Comparison of ENCODE assay signal across 8 cellular contexts in genomic region chr22:38398181-38398608, GRCh38. TPM values are rescaled to one million over a fixed set of nuclear protein-coding genes. Genes with fewer than 3 reads are reported as not detected.
DNase-seq lines count a peak whose midpoint lies in the region; ATAC-seq and TF ChIP-seq lines count a peak whose summit lies in the region.
"Not testable (repeated sequence)": the region's sequence is repeated elsewhere in the genome, so short reads cannot be mapped to it uniquely, and the experiment has no call there.

No MANE protein-coding gene starts in this region.

- H3K9me2 ChIP-seq in Loucy (replicated peaks; ENCODE audit: low read depth, low read length): not testable (repeated sequence)

- peak overlapping the region; percentile 87 for H3K9ac ChIP-seq in Loucy (ENCODE audit: low read depth, low read length, poor library complexity, severe bottlenecking)

- H3K4me3 ChIP-seq in Loucy (ENCODE audit: low read length, poor library complexity, severe bottlenecking) (peak overlapping the region; percentile 87), suprapubic skin (peak overlapping the region; percentile 92)
- H3K4me3 ChIP-seq in naive thymus-derived CD4-positive, alpha-beta T cell (ENCODE audit: low read length): peak overlapping the region; percentile 39

- not testable (repeated sequence) for H3F3A ChIP-seq in Loucy (ENCODE audit: low read depth)

- intact Hi-C loops in head of caudate nucleus (cut with DNase I): not testable (repeated sequence)
- intact Hi-C loops in naive thymus-derived CD4-positive, alpha-beta T cell (cut with micrococcal nuclease): loop anchor here (1.0 to 5.0 kb wide), 11 partner anchors 81 to 919 kb away; partner anchors contain the start of genes DDX17 (in 2 of the 2), CBX7 (in 1 of the 2), CSNK1E (in 1 of the 2) and DMC1 (in 1 of the 2)

- POLR2A ChIA-PET in naive thymus-derived CD4-positive, alpha-beta T cell (lab: Charles Lee): not testable (repeated sequence)

- peak overlapping the region; percentile 62 for H3K27ac ChIP-seq in naive thymus-derived CD4-positive, alpha-beta T cell (ENCODE audit: low read depth, low read length)
- peak overlapping the region; percentile 92 for H3K27ac ChIP-seq in suprapubic skin

- peaks cover 24% of the 10 kb centered on the region for H3K27me3 Mint-ChIP-seq in T-helper 1 cell treated with Interleukin-12 subunit alpha and Interleukin-12 subunit beta and Interleukin-4 antibody, amounts not matched to agents 30 μg/mL and 1 μg/mL, for 36 hours (ENCODE audit: low read depth)
- peaks cover 0 to 28% (median 0%) of the 10 kb centered on the region in 5 donors for H3K27me3 Mint-ChIP-seq in naive thymus-derived CD4-positive, alpha-beta T cell

- not testable (repeated sequence) for TF ChIP-seq CTCF in Loucy (conservative IDR thresholded peaks at IDR 0.05; ENCODE audit: low read length); suprapubic skin (IDR thresholded peaks at IDR 0.05)

- H3K4me2 ChIP-seq in Loucy (ENCODE audit: low read depth, low read length, poor library complexity, severe bottlenecking): peak overlapping the region; percentile 94

- peaks cover 12% of the 10 kb centered on the region for H4K20me1 ChIP-seq in Loucy (ENCODE audit: insufficient read depth, low read length, poor library complexity, severe bottlenecking)

- not testable (repeated sequence) for H3K9me3 Mint-ChIP-seq in T-helper 1 cell treated with Interleukin-12 subunit alpha and Interleukin-12 subunit beta and Interleukin-4 antibody, amounts not matched to agents 30 μg/mL and 1 μg/mL, for 36 hours; naive thymus-derived CD4-positive, alpha-beta T cell

- no CpG with 5 or more reads among the region's 48 CpGs for WGBS in suprapubic skin

- not testable (repeated sequence) for TF ChIP-seq EP300 in suprapubic skin (IDR thresholded peaks at IDR 0.05)

- CTCF ChIA-PET in naive thymus-derived CD4-positive, alpha-beta T cell (lab: Charles Lee): not testable (repeated sequence)

- H3K36me3 ChIP-seq in Loucy (ENCODE audit: insufficient read depth, low read length); naive thymus-derived CD4-positive, alpha-beta T cell (ENCODE audit: control insufficient read depth in 2 of 3, insufficient read depth in 3 of 3, low read length in 3 of 3); suprapubic skin: not testable (repeated sequence)

- peak; percentile 40 for ATAC-seq in naive thymus-derived CD4-positive, alpha-beta T cell

- not testable (repeated sequence) for H2AFZ ChIP-seq in Loucy (ENCODE audit: low read length)

- peaks cover 34% of the 10 kb centered on the region for H3K4me1 Mint-ChIP-seq in T-helper 1 cell treated with Interleukin-12 subunit alpha and Interleukin-12 subunit beta and Interleukin-4 antibody, amounts not matched to agents 30 μg/mL and 1 μg/mL, for 36 hours (ENCODE audit: low read depth)
- H3K4me1 Mint-ChIP-seq in naive thymus-derived CD4-positive, alpha-beta T cell: peaks cover 6 to 46% (median 39%) of the 10 kb centered on the region in 7 donors

- not testable (repeated sequence) for H3K36me3 Mint-ChIP-seq in T-helper 1 cell treated with Interleukin-12 subunit alpha and Interleukin-12 subunit beta and Interleukin-4 antibody, amounts not matched to agents 30 μg/mL and 1 μg/mL, for 36 hours (ENCODE audit: low read depth); naive thymus-derived CD4-positive, alpha-beta T cell

- H3K4me1 ChIP-seq in Loucy (ENCODE audit: insufficient read depth, low read length, poor library complexity, severe bottlenecking): peaks cover 31% of the 10 kb centered on the region
- not testable (repeated sequence) for H3K4me1 ChIP-seq in naive thymus-derived CD4-positive, alpha-beta T cell (ENCODE audit: control insufficient read depth in 2 of 2, insufficient read depth in 2 of 2, low read length in 2 of 2)
- H3K4me1 ChIP-seq in suprapubic skin: peaks cover 26% of the 10 kb centered on the region

- not testable (repeated sequence) for H3K9me3 ChIP-seq in Loucy (ENCODE audit: insufficient read depth, low read depth, low read length); naive thymus-derived CD4-positive, alpha-beta T cell (ENCODE audit: control insufficient read depth in 2 of 3, low read length in 3 of 3); suprapubic skin

- peaks cover 51% of the 10 kb centered on the region for H3K79me2 ChIP-seq in Loucy (ENCODE audit: insufficient read depth, low read length)

- H3K27ac Mint-ChIP-seq in T-helper 1 cell treated with Interleukin-12 subunit alpha and Interleukin-12 subunit beta and Interleukin-4 antibody, amounts not matched to agents 30 μg/mL and 1 μg/mL, for 36 hours: peak overlapping the region; percentile 82
- H3K27ac Mint-ChIP-seq in naive thymus-derived CD4-positive, alpha-beta T cell: peak overlapping the region in 4 of 9 donors; percentile 63 to 83 (median 70)

- TF ChIP-seq POLR2A in suprapubic skin (IDR thresholded peaks at IDR 0.05): not testable (repeated sequence)

- not testable (repeated sequence) for H3K27me3 ChIP-seq in Loucy (ENCODE audit: insufficient read depth, low read length, poor library complexity, severe bottlenecking); naive thymus-derived CD4-positive, alpha-beta T cell (ENCODE audit: control insufficient read depth in 2 of 2, insufficient read depth in 2 of 2, low read length in 2 of 2); suprapubic skin

- peak overlapping the region; percentile 79 for H3K4me3 Mint-ChIP-seq in T-helper 1 cell treated with Interleukin-12 subunit alpha and Interleukin-12 subunit beta and Interleukin-4 antibody, amounts not matched to agents 30 μg/mL and 1 μg/mL, for 36 hours
- peak overlapping the region; percentile 68 to 87 (median 81) for H3K4me3 Mint-ChIP-seq in naive thymus-derived CD4-positive, alpha-beta T cell

- DNase-seq in Daoy (ENCODE audit: low read depth) (peak; percentile 53), HCEC 1CT (peak; percentile 26), astrocyte of the hippocampus (ENCODE audit: low read depth, low spot score) (peak; percentile 78), head of caudate nucleus (peak in 38 of 42 donors; percentile 44 to 82 (median 66)), suprapubic skin (ENCODE audit: low spot score in 2 of 2) (peak in 1 of 2 donors; percentile 78)
- peak in 8 of 9 donors; percentile 24 to 63 (median 45) for DNase-seq in naive thymus-derived CD4-positive, alpha-beta T cell

RNA-seq across cellular contexts. Expression of gene KCNJ4, which starts 56.8 kb away (rescaled TPM):
- total RNA-seq in Daoy (2014; rRNA removed; shearing (Covaris generic)): 0.80 and 2.1 TPM in 2 replicates
- not detected for total RNA-seq in naive thymus-derived CD4-positive, alpha-beta T cell
- polyA plus RNA-seq in naive thymus-derived CD4-positive, alpha-beta T cell: not detected
- total RNA-seq in suprapubic skin: under 1 TPM in 3 of 4 donors, not detected in 1; 0.21 to 0.55 (median 0.32) TPM

Comparison
In these comparisons a context has a peak if more than half of its experiments do, and no peak if none do; other contexts are left out.
1. H3K4me3 ChIP-seq: peak in every context shown above with its lines; median percentile 92 in suprapubic skin; 87 in Loucy; 39 in naive thymus-derived CD4-positive, alpha-beta T cell.